Comparison of ENCODE assay signal across 11 cellular contexts in the genomic region with DNA sequence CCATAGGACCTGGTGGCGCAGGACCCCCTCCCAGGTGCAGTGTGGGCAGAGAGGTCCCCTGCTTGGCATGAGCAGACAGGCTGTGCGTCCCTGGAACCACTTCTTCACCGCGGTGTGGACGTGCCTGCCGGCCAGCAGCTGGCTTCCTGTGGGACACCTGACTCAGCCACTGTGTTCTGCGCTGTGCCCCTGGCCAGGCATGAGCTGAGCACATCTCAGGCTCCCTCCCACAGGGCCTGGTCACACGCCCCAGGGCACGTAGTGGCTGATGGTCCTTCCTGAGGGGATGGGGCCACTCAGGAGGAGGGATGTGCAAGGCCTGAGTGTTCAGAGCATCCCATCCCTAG. TPM values are rescaled to one million over a fixed set of nuclear protein-coding genes. Genes with fewer than 3 reads are reported as not detected.
DNase-seq lines count a peak whose midpoint lies in the region; ATAC-seq and TF ChIP-seq lines count a peak whose summit lies in the region.
"Had no signal": no experiment of that assay in that cellular context is flagged by ENCODE, and none has a peak within 500 bp of the region (broad histone marks: within the 10 kb centered on the region; RNA-seq: fewer than 3 reads in every experiment).

No MANE protein-coding gene starts in this region.

- H3K4me1 Mint-ChIP-seq in progenitor cell of endocrine pancreas (ENCODE audit: low read depth) = peaks cover 46% of the 10 kb centered on the region
- H3K4me1 Mint-ChIP-seq: memory B cell had no signal

- peak overlapping the region; percentile 64 for H3K4me2 ChIP-seq in skeletal muscle satellite cell (ENCODE audit: low read length)

- WGBS in body of pancreas, 2 donors = 81% methylated on average over 8 of the region's 9 CpGs; no CpG with 5 or more reads in 1 of the 2 donors

- no peaks in the 10 kb centered on the region for H3K36me3 ChIP-seq in body of pancreas (replicated peaks in 1 of 2; ENCODE audit: insufficient read depth in 1 of 2, low read depth in 2 of 2)
- H3K36me3 ChIP-seq in skeletal muscle satellite cell (ENCODE audit: insufficient read depth, low read length) = no peaks in the 10 kb centered on the region

- no peaks in the 10 kb centered on the region for H3K27me3 ChIP-seq in body of pancreas
- no peaks in the 10 kb centered on the region for H3K27me3 ChIP-seq in skeletal muscle satellite cell (ENCODE audit: control insufficient read depth, insufficient read depth, low read length)

- H3K9me3 ChIP-seq in body of pancreas (no peaks in the 10 kb centered on the region), skeletal muscle satellite cell (replicated peaks; ENCODE audit: low read length) (no peaks in the 10 kb centered on the region)

- TF ChIP-seq POLR2A in body of pancreas (IDR thresholded peaks at IDR 0.05) = peak in 1 of 3 donors; percentile 6

- peak overlapping the region; percentile 41 to 95 (median 91) for H3K27ac ChIP-seq in body of pancreas
- H3K27ac ChIP-seq: C4-2B had no signal

- peaks cover 3% of the 10 kb centered on the region for H3K36me3 Mint-ChIP-seq in progenitor cell of endocrine pancreas (ENCODE audit: insufficient read depth)
- H3K36me3 Mint-ChIP-seq: memory B cell had no signal

- TF ChIP-seq CTCF in body of pancreas (IDR thresholded peaks at IDR 0.05) (no peak), progenitor cell of endocrine pancreas (IDR thresholded peaks at IDR 0.05; ENCODE audit: unreplicated experiment) (no peak)

- ATAC-seq in body of pancreas (no peak), left ventricle myocardium superior (peak; percentile 44)

- DNase-seq in ELR (ENCODE audit: low read depth) = peak; percentile 91
- DNase-seq in body of pancreas = peak in 2 of 4 donors; percentile 32 to 43
- peak; percentile 76 for DNase-seq in left ventricle myocardium superior
- no peak for DNase-seq in NCI-H526 treated with DMSO at 0.1 percent for 48 hours (lab: John Stamatoyannopoulos, UW)
- DNase-seq in progenitor cell of endocrine pancreas (ENCODE audit: low spot score, unreplicated experiment) = no peak
- no peak for DNase-seq in DMS153 (lab: John Stamatoyannopoulos, UW)
- no peak for DNase-seq in cerebellar nuclear complex (lab: John Stamatoyannopoulos, UW)
- DNase-seq: T-helper 9 cell had no signal

- H3K27me3 Mint-ChIP-seq in progenitor cell of endocrine pancreas = no peaks in the 10 kb centered on the region

- H3K9me3 Mint-ChIP-seq in progenitor cell of endocrine pancreas (ENCODE audit: low read depth) = no peaks in the 10 kb centered on the region
- H3K9me3 Mint-ChIP-seq: memory B cell had no signal

- H3K4me1 ChIP-seq in body of pancreas (peaks cover 75% of the 10 kb centered on the region), skeletal muscle satellite cell (ENCODE audit: control insufficient read depth, insufficient read depth, low read length) (peaks cover 56% of the 10 kb centered on the region)

- H3K4me3 ChIP-seq in body of pancreas = no peak overlapping the region
- peak overlapping the region; percentile 54 for H3K4me3 ChIP-seq in skeletal muscle satellite cell (ENCODE audit: low read length)

- no peak overlapping the region for H3K4me3 Mint-ChIP-seq in progenitor cell of endocrine pancreas (ENCODE audit: low read depth)
- H3K4me3 Mint-ChIP-seq: memory B cell had no signal

- H3K27ac Mint-ChIP-seq in progenitor cell of endocrine pancreas = no peak overlapping the region
- H3K27ac Mint-ChIP-seq: memory B cell had no signal

- peak overlapping the region; percentile 73 for H3K9ac ChIP-seq in skeletal muscle satellite cell (ENCODE audit: low read depth, low read length)

- intact Hi-C loops in body of pancreas (cut with DNase I) (no loop called here), left ventricle myocardium superior (cut with micrococcal nuclease) (no loop called here)

RNA-seq across cellular contexts. Expression of gene DEPP1, which starts 3.5 kb away (rescaled TPM):
- total RNA-seq in body of pancreas (100 to 1,000 TPM; 226 to 230 TPM), left ventricle myocardium superior (32.2 TPM), progenitor cell of endocrine pancreas (13.9 and 16.6 TPM in 2 replicates)
- total RNA-seq in skeletal muscle satellite cell (2012; rRNA removed) = 6.1 and 10.1 TPM in 2 replicates

RNA-seq across cellular contexts. Expression of gene ZNF22, which starts 18.6 kb away (rescaled TPM):
- 10 to 100 TPM; 12.9 to 30.4 TPM for total RNA-seq in body of pancreas
- total RNA-seq in left ventricle myocardium superior = 12.6 TPM
- 9.2 and 9.4 TPM in 2 replicates for total RNA-seq in skeletal muscle satellite cell (2012; rRNA removed)
- 44.1 and 46.0 TPM in 2 replicates for total RNA-seq in progenitor cell of endocrine pancreas

RNA-seq across cellular contexts. Expression of gene RASSF4, which starts 22.5 kb away (rescaled TPM):
- total RNA-seq in body of pancreas = 10 to 100 TPM; 44.5 to 50.8 TPM
- total RNA-seq in left ventricle myocardium superior = 93.5 TPM
- total RNA-seq in skeletal muscle satellite cell (2012; rRNA removed) = 1.8 and 10.5 TPM in 2 replicates
- total RNA-seq in progenitor cell of endocrine pancreas = 21.2 and 23.0 TPM in 2 replicates

Comparison
In these comparisons a context has a peak if more than half of its experiments do, and no peak if none do; other contexts are left out.
1. DNase-seq: peak in ELR (single experiment) and left ventricle myocardium superior (single experiment); none in NCI-H526 treated with DMSO at 0.1 percent for 48 hours (single experiment), progenitor cell of endocrine pancreas (single experiment), DMS153 (single experiment) and cerebellar nuclear complex (0 of 2).